Comparison of ENCODE assay signal across 8 cellular contexts in the genomic region with DNA sequence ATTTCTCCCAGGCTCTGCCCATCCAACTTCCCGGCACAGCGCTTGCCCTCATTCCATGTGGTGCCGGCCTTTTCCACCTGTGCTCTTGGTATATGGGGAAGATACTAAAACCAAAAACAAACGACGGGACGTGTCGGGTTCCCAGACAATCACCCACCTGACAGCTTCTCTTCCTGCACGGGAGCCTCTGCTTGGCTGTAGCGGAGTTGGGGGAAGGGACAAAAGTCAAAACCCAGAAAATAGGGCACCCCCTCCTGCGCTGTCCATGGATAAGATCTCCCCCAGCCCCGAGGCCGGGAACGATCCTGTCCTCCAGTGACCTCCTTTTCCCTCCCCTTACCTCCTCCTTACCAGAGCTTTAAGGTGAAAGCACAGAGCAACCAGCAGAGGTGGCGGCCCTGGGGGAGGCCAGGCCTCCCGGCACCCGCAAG. TPM values are rescaled to one million over a fixed set of nuclear protein-coding genes. Genes with fewer than 3 reads are reported as not detected.
DNase-seq lines count a peak whose midpoint lies in the region; ATAC-seq, FAIRE-seq and TF ChIP-seq lines count a peak whose summit lies in the region.

No MANE protein-coding gene starts in this region.

- H3K4me3 ChIP-seq in GM08714 (ENCODE audit: low read length), result peak overlapping the region; percentile 83
- H3K4me3 ChIP-seq in Peyer's patch, result peak overlapping the region; percentile 90 to 97 (median 92)
- H3K4me3 ChIP-seq in esophagus muscularis mucosa, result peak overlapping the region; percentile 72 to 100 (median 94)
- H3K4me3 ChIP-seq in pancreas, result peak overlapping the region; percentile 73 to 93 (median 85)

- WGBS in esophagus muscularis mucosa, result 2% methylated on average over 6 of the region's 16 CpGs
- WGBS in pancreas, 2 donors, result 1% methylated on average over 16 of the region's 16 CpGs

- FAIRE-seq in pancreas (lab: Jason Lieb, UNC) (no peak), RCC 7860 (lab: Jason Lieb, UNC) (no peak)

- in situ Hi-C loops in G401 (cut with HindIII; ENCODE audit: low sequenced_read_pairs), result no loop called here

- H3K9me3 ChIP-seq in Peyer's patch (no peaks in the 10 kb centered on the region), esophagus muscularis mucosa (no peaks in the 10 kb centered on the region), pancreas (no peaks in the 10 kb centered on the region)

- TF ChIP-seq CTCF in Peyer's patch (IDR thresholded peaks at IDR 0.05) (no peak), esophagus muscularis mucosa (IDR thresholded peaks at IDR 0.05) (no peak), pancreas (IDR thresholded peaks at IDR 0.05) (no peak)

- TF ChIP-seq POLR2A in Peyer's patch (IDR thresholded peaks at IDR 0.05), result no peak
- TF ChIP-seq POLR2A in esophagus muscularis mucosa (IDR thresholded peaks at IDR 0.05; ENCODE audit: low read depth), result no peak

- DNase-seq in Peyer's patch, result no peak
- DNase-seq in esophagus muscularis mucosa (ENCODE audit: extremely low spot score), result no peak
- DNase-seq in pancreas, result no peak
- no peak for DNase-seq in RCC 7860 (ENCODE audit: low spot score)
- no peak for DNase-seq in AML-193 (lab: John Stamatoyannopoulos, UW)
- no peak for DNase-seq in G401 (ENCODE audit: low spot score)
- DNase-seq in NCI-H2029 treated with DMSO at 0.1 percent for 48 hours (lab: John Stamatoyannopoulos, UW), result no peak

- H3K36me3 ChIP-seq in Peyer's patch, result peaks cover 0 to 12% (median 0%) of the 10 kb centered on the region in 3 donors
- peaks cover 17 to 53% (median 42%) of the 10 kb centered on the region in 4 donors for H3K36me3 ChIP-seq in esophagus muscularis mucosa
- peaks cover 5 to 21% (median 21%) of the 10 kb centered on the region in 3 donors for H3K36me3 ChIP-seq in pancreas

- intact Hi-C loops in esophagus muscularis mucosa (cut with DNase I), result loop anchor here (5.0 kb wide), 1 partner anchor 55 kb away; a partner anchor contains a TSS
- intact Hi-C loops in pancreas (cut with DNase I), result no loop called here

- H3K27ac ChIP-seq in Peyer's patch (peak overlapping the region; percentile 89 to 96 (median 92)), esophagus muscularis mucosa (replicated peaks in 1 of 4) (peak overlapping the region; percentile 93 to 95 (median 94)), pancreas (peak overlapping the region; percentile 88 to 96 (median 92))

- peaks cover 0 to 19% (median 6%) of the 10 kb centered on the region in 4 donors for H3K4me1 ChIP-seq in Peyer's patch
- peaks cover 19 to 34% (median 25%) of the 10 kb centered on the region in 4 donors for H3K4me1 ChIP-seq in esophagus muscularis mucosa
- peaks cover 0 to 15% (median 0%) of the 10 kb centered on the region in 3 donors for H3K4me1 ChIP-seq in pancreas

- no peak for TF ChIP-seq EP300 in esophagus muscularis mucosa (IDR thresholded peaks at IDR 0.05)

- H3K27me3 ChIP-seq in Peyer's patch (no peaks in the 10 kb centered on the region), esophagus muscularis mucosa (no peaks in the 10 kb centered on the region), pancreas (no peaks in the 10 kb centered on the region)

- ATAC-seq in pancreas, result peak; percentile 3 to 15 (median 6)

RNA-seq across cellular contexts. Expression of a gene that starts 0.6 kb away (rescaled TPM):
- 100 to 1,000 TPM; 172 to 321 (median 193) TPM for total RNA-seq in Peyer's patch
- 100 to 1,000 TPM; 175 to 238 (median 216) TPM for total RNA-seq in esophagus muscularis mucosa
- total RNA-seq in pancreas, result 100 to 1,000 TPM in 2 of 6 donors, 10 to 100 TPM in 4; 82.6 to 106 (median 95.6) TPM
- 100 to 1,000 TPM; 117 to 180 TPM for polyA plus RNA-seq in pancreas
- 196 TPM in 2 replicates for total RNA-seq in G401 (2014; rRNA removed; shearing (Covaris generic))

RNA-seq across cellular contexts. Expression of a gene that starts 9.1 kb away (rescaled TPM):
- total RNA-seq in Peyer's patch, result 10 to 100 TPM; 14.5 to 21.6 (median 16.6) TPM
- total RNA-seq in esophagus muscularis mucosa, result 1 to 10 TPM; 2.9 to 7.6 (median 6.8) TPM
- total RNA-seq in pancreas, result 10 to 100 TPM in 2 of 6 donors, 1 to 10 TPM in 4; 6.5 to 13.2 (median 8.0) TPM
- 10 to 100 TPM; 13.3 to 19.6 TPM for polyA plus RNA-seq in pancreas
- 12.0 and 13.4 TPM in 2 replicates for total RNA-seq in G401 (2014; rRNA removed; shearing (Covaris generic))

RNA-seq across cellular contexts. Expression of a gene that starts 9.3 kb away (rescaled TPM):
- total RNA-seq in Peyer's patch (10 to 100 TPM; 15.1 to 51.2 (median 15.8) TPM), esophagus muscularis mucosa (10 to 100 TPM; 41.1 to 56.3 (median 46.6) TPM), pancreas (10 to 100 TPM; 36.8 to 68.8 (median 47.2) TPM)
- polyA plus RNA-seq in pancreas, result 100 to 1,000 TPM in 1 of 2 donors, 10 to 100 TPM in 1; 82.9 to 118 TPM
- total RNA-seq in G401 (2014; rRNA removed; shearing (Covaris generic)), result 18.5 and 23.4 TPM in 2 replicates

RNA-seq across cellular contexts. Expression of a gene that starts 13.5 kb away (rescaled TPM):
- total RNA-seq in Peyer's patch, result 10 to 100 TPM; 20.6 to 73.0 (median 60.1) TPM
- total RNA-seq in esophagus muscularis mucosa, result 100 to 1,000 TPM in 3 of 4 donors, 10 to 100 TPM in 1; 74.3 to 114 (median 104) TPM
- total RNA-seq in pancreas, result 10 to 100 TPM; 20.0 to 46.1 (median 27.0) TPM
- polyA plus RNA-seq in pancreas, result 10 to 100 TPM; 22.8 to 38.1 TPM
- 251 and 259 TPM in 2 replicates for total RNA-seq in G401 (2014; rRNA removed; shearing (Covaris generic))

RNA-seq across cellular contexts. Expression of a gene that starts 13.7 kb away (rescaled TPM):
- 1,000 to 10,000 TPM in 1 of 4 donors, 100 to 1,000 TPM in 3; 660 to 1,996 (median 833) TPM for total RNA-seq in Peyer's patch
- total RNA-seq in esophagus muscularis mucosa, result 1,000 to 10,000 TPM; 1,242 to 3,317 (median 2,693) TPM
- 1,000 to 10,000 TPM in 2 of 6 donors, 100 to 1,000 TPM in 4; 617 to 1,250 (median 837) TPM for total RNA-seq in pancreas
- polyA plus RNA-seq in pancreas, result 1,000 to 10,000 TPM; 3,243 to 5,933 TPM
- 2,657 and 4,065 TPM in 2 replicates for total RNA-seq in G401 (2014; rRNA removed; shearing (Covaris generic))
